10 cellular contexts compared by ENCODE assay signal in the genomic region with DNA sequence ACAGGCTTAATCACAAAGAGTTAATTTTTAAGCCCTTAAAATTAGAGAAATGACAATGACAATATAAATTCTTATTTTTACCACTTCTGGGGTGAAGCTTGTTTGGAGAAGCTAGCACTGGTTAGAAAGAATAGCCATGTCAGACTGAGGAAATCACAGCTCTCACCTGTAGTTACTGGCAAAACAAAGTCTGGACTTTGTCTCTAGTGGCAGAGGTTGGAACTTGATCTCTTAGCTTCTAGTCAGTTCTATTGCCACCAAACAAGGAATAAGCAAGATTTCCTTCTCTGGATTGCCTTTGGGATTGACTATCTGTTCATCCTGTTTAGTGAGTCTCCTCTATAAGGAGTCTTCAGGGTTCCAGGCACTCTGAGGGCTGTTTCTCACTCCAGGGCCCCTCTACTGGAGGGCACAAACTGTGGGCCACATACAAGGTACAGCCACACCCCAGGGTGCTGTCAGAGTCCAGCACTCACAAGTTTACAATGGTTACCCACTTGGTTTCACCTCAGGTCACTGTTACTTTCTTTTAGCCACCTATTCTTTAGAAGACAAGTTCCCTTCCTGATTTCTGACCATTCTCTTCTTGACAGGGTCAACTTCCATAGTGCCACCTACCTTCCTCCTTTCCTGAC.
DNase-seq lines count a peak whose midpoint lies in the region; ATAC-seq and TF ChIP-seq lines count a peak whose summit lies in the region.
"Had no signal": no experiment of that assay in that cellular context is flagged by ENCODE, and none has a peak within 500 bp of the region (broad histone marks: within the 10 kb centered on the region; RNA-seq: fewer than 3 reads in every experiment).

No MANE protein-coding gene starts in this region.

- H3K27ac Mint-ChIP-seq in MCF 10A (ENCODE audit: low read depth, unreplicated experiment) (no peak overlapping the region), type B pancreatic cell (no peak overlapping the region)
- H3K27ac Mint-ChIP-seq: T-helper 1 cell treated with Interleukin-12 subunit alpha and Interleukin-12 subunit beta and Interleukin-4 antibody, amounts not matched to agents 30 μg/mL and 1 μg/mL, for 36 hours had no signal

- peak; percentile 38 for ATAC-seq in HG03159 (IDR thresholded peaks at IDR 0.05; ENCODE audit: unreplicated experiment)
- ATAC-seq in left lobe of liver: peak; percentile 93

- H3K27me3 ChIP-seq in WERI-Rb-1 (ENCODE audit: insufficient read depth, low read depth, severe bottlenecking): peaks cover 8% of the 10 kb centered on the region

- H3K9me3 Mint-ChIP-seq in MCF 10A (ENCODE audit: unreplicated experiment) (no peaks in the 10 kb centered on the region), type B pancreatic cell (no peaks in the 10 kb centered on the region)
- H3K9me3 Mint-ChIP-seq: T-helper 1 cell treated with Interleukin-12 subunit alpha and Interleukin-12 subunit beta and Interleukin-4 antibody, amounts not matched to agents 30 μg/mL and 1 μg/mL, for 36 hours had no signal

- H3K4me1 Mint-ChIP-seq in MCF 10A (ENCODE audit: insufficient read depth, unreplicated experiment) (no peaks in the 10 kb centered on the region), type B pancreatic cell (ENCODE audit: unreplicated experiment) (peaks cover 20% of the 10 kb centered on the region)

- no peaks in the 10 kb centered on the region for H3K27me3 Mint-ChIP-seq in MCF 10A (ENCODE audit: insufficient read depth, unreplicated experiment)
- no peaks in the 10 kb centered on the region for H3K27me3 Mint-ChIP-seq in type B pancreatic cell

- peak; percentile 11 for TF ChIP-seq CTCF in MCF 10A (IDR thresholded peaks at IDR 0.05; ENCODE audit: unreplicated experiment)
- TF ChIP-seq CTCF in type B pancreatic cell (conservative IDR thresholded peaks at IDR 0.05): peak; percentile 56
- TF ChIP-seq CTCF in WERI-Rb-1 (IDR thresholded peaks at IDR 0.05; ENCODE audit: low read depth, low read length): no peak

- DNase-seq in MCF 10A (ENCODE audit: unreplicated experiment) (no peak), left lobe of liver (ENCODE audit: low spot score) (no peak), type B pancreatic cell (ENCODE audit: extremely low spot score, unreplicated experiment) (no peak), NCI-H526 treated with DMSO at 0.1 percent for 48 hours (lab: John Stamatoyannopoulos, UW) (no peak), WERI-Rb-1 (no peak)
- DNase-seq in activated T-cell treated with anti-CD3 and anti-CD28 coated beads, Interleukin-2, amount 50 U/mL, for 48 hours: no peak
- DNase-seq: amygdala had no signal

- no peak overlapping the region for H3K4me3 ChIP-seq in WERI-Rb-1 (ENCODE audit: low read depth, low read length)
- H3K4me3 ChIP-seq: skin epidermis had no signal

- no peaks in the 10 kb centered on the region for H3K36me3 ChIP-seq in WERI-Rb-1

- H3K27ac ChIP-seq in WERI-Rb-1: no peak overlapping the region

- no TSS peak for BruUV-seq in MCF 10A (replicated peaks; lab: Mats Ljungman, UMichigan)

- H3K4me3 Mint-ChIP-seq in MCF 10A (ENCODE audit: unreplicated experiment) (no peak overlapping the region), type B pancreatic cell (no peak overlapping the region)
- H3K4me3 Mint-ChIP-seq: T-helper 1 cell treated with Interleukin-12 subunit alpha and Interleukin-12 subunit beta and Interleukin-4 antibody, amounts not matched to agents 30 μg/mL and 1 μg/mL, for 36 hours had no signal

- CTCF ChIA-PET in MCF 10A (lab: Yijun Ruan, JAX): interaction anchor here (0.5 to 1.2 kb wide), 5 partner anchors 51 to 473 kb away, joined by 3 to 4 read pairs (median 3); no protein-coding TSS in a partner anchor

- intact Hi-C loops in MCF 10A (cut with micrococcal nuclease): no loop called here

- H3K9me3 ChIP-seq in WERI-Rb-1 (ENCODE audit: severe bottlenecking): no peaks in the 10 kb centered on the region

- POLR2A ChIA-PET in MCF 10A (lab: Yijun Ruan, JAX): no interaction called here

- H3K36me3 Mint-ChIP-seq in MCF 10A (ENCODE audit: insufficient read depth, unreplicated experiment) (no peaks in the 10 kb centered on the region), type B pancreatic cell (no peaks in the 10 kb centered on the region)
